21 cellular contexts compared by ENCODE assay signal in genomic region chr4:16484711-16485110, GRCh38.
"Had no signal": no experiment of that assay in that cellular context is flagged by ENCODE, and none has a peak within 500 bp of the region (broad histone marks: within the 10 kb centered on the region; RNA-seq: fewer than 3 reads in every experiment).

No MANE protein-coding gene starts in this region.

- H3K27me3 Mint-ChIP-seq: naive B cell had no signal

- H3K9me3 Mint-ChIP-seq: mesothelial cell of epicardium had no signal

- H3K36me3 Mint-ChIP-seq: mesothelial cell of epicardium; naive B cell; naive thymus-derived CD8-positive, alpha-beta T cell had no signal

- H3K4me1 Mint-ChIP-seq: mesothelial cell of epicardium; naive B cell; naive thymus-derived CD8-positive, alpha-beta T cell had no signal

- H3K4me3 ChIP-seq: coronary artery, dorsolateral prefrontal cortex, esophagus squamous epithelium, gastroesophageal sphincter, heart right ventricle, left lung, lower lobe of right lung, mucosa of descending colon had no signal

- H3K4me1 ChIP-seq: left lung, lower lobe of right lung had no signal

- H3K27me3 ChIP-seq: dorsolateral prefrontal cortex, esophagus squamous epithelium, gastroesophageal sphincter, heart right ventricle, left lung had no signal

- H3K9me3 ChIP-seq: esophagus squamous epithelium, gastroesophageal sphincter, heart right ventricle, left lung, lower lobe of right lung, mucosa of descending colon had no signal

- DNase-seq: dermis blood vessel endothelial cell; dorsolateral prefrontal cortex; effector CD4-positive, alpha-beta T cell; effector memory CD4-positive, alpha-beta T cell; erythroblast; esophagus squamous epithelium; foreskin fibroblast; glutamatergic neuron; heart right ventricle; hippocampal formation; left cardiac atrium; left lung; left ventricle myocardium superior; lower lobe of right lung; mesenchymal stem cell; mucosa of descending colon; naive B cell; naive thymus-derived CD8-positive, alpha-beta T cell had no signal

- H3K27ac Mint-ChIP-seq: mesothelial cell of epicardium; naive B cell; naive thymus-derived CD8-positive, alpha-beta T cell had no signal

- H3K4me3 Mint-ChIP-seq: mesothelial cell of epicardium; naive thymus-derived CD8-positive, alpha-beta T cell had no signal

- H3K36me3 ChIP-seq: esophagus squamous epithelium, gastroesophageal sphincter, heart right ventricle, left lung, lower lobe of right lung had no signal
